Comparison of ENCODE assay signal across 1 cellular context in genomic region chr7:6015917-6016652, GRCh38.
A peak's percentile ranks its signal among the peaks of the same experiment; 100 is the strongest.
TF ChIP-seq lines count a peak whose summit lies in the region.

No MANE protein-coding gene starts in this region.

TF ChIP-seq in K562, 482 proteins besides CTCF, POLR2A, EP300 and RAD21 (continued from another document and continues in another):
- TF ChIP-seq IRF9 (tag; IDR thresholded peaks at IDR 0.05) (peak; percentile 68), MAFG (tag; conservative IDR thresholded peaks at IDR 0.05) (no peak), RNF2 (IDR thresholded peaks at IDR 0.05) (no peak), CGGBP1 (CRISPR knock-in tag; IDR thresholded peaks at IDR 0.05) (no peak), ADNP (tag; IDR thresholded peaks at IDR 0.05) (no peak), NELFE (IDR thresholded peaks at IDR 0.05; ENCODE audit: insufficient read depth, insufficient read length) (no peak), SNRNP70 (optimal IDR thresholded peaks at IDR 0.05; ENCODE audit: low read depth, low read length) (no peak), TBL1XR1 (IDR thresholded peaks at IDR 0.05; ENCODE audit: low read length in 2 of 2) (no peak), NCOA6 (IDR thresholded peaks at IDR 0.05) (no peak), ETS1 (conservative IDR thresholded peaks at IDR 0.05; ENCODE audit: control insufficient read depth, low read depth, low read length) (no peak), ZBTB40 (IDR thresholded peaks at IDR 0.05) (no peak), ZBTB40 (CRISPR knock-in tag; IDR thresholded peaks at IDR 0.05) (no peak), PHF8 (IDR thresholded peaks at IDR 0.05; ENCODE audit: borderline replicate concordance, low read length) (no peak), SRSF9 (IDR thresholded peaks at IDR 0.05; ENCODE audit: borderline replicate concordance, low read depth, low read length) (no peak), CC2D1A (IDR thresholded peaks at IDR 0.05) (no peak), ZNF316 (IDR thresholded peaks at IDR 0.05) (no peak), ETV5 (CRISPR knock-in tag; IDR thresholded peaks at IDR 0.05; ENCODE audit: low read depth) (no peak), MXD1 (CRISPR knock-in tag; IDR thresholded peaks at IDR 0.05; ENCODE audit: borderline replicate concordance, poor library complexity, severe bottlenecking) (peak; percentile 6), RBFOX2 (IDR thresholded peaks at IDR 0.05; ENCODE audit: low read depth, low read length) (peak; percentile 42; the same call in 1 of the 2 replicates), ZNF717 (CRISPR knock-in tag; IDR thresholded peaks at IDR 0.05) (no peak), ZNF311 (CRISPR knock-in tag; IDR thresholded peaks at IDR 0.05) (0 out of 2 replicates have a peak, but pooled peaks have one; percentile 9), NR2C1 (IDR thresholded peaks at IDR 0.05) (no peak), NR2C1 (tag; IDR thresholded peaks at IDR 0.05) (peak; percentile 62; the same call in 1 of the 2 replicates), FOS (IDR thresholded peaks at IDR 0.05; ENCODE audit: extremely low read depth, insufficient read length) (no peak), ZNF41 (CRISPR knock-in tag; conservative IDR thresholded peaks at IDR 0.05) (peak; percentile 68), E4F1 (CRISPR knock-in tag; IDR thresholded peaks at IDR 0.05; ENCODE audit: borderline replicate concordance) (no peak), ZNF79 (CRISPR knock-in tag; IDR thresholded peaks at IDR 0.05; ENCODE audit: low read depth) (0 out of 2 replicates have a peak, but pooled peaks have one; percentile 2), HIVEP1 (CRISPR knock-in tag; IDR thresholded peaks at IDR 0.05) (no peak), IRF1 (CRISPR knock-in tag; IDR thresholded peaks at IDR 0.05; ENCODE audit: borderline replicate concordance) (no peak), CAMTA2 (CRISPR knock-in tag; conservative IDR thresholded peaks at IDR 0.05) (no peak), ZNF143 (CRISPR knock-in tag; IDR thresholded peaks at IDR 0.05) (no peak), PTRF (tag; IDR thresholded peaks at IDR 0.05) (peak; percentile 65), ZNF75A (CRISPR knock-in tag; IDR thresholded peaks at IDR 0.05) (no peak), PHB2 (IDR thresholded peaks at IDR 0.05; ENCODE audit: low read depth) (no peak), ELF2 (CRISPR knock-in tag; IDR thresholded peaks at IDR 0.05) (no peak), TCF7L2 (IDR thresholded peaks at IDR 0.05; ENCODE audit: low read depth, low read length) (no peak), MLLT1 (IDR thresholded peaks at IDR 0.05) (no peak), HINFP (tag; conservative IDR thresholded peaks at IDR 0.05; ENCODE audit: low read depth) (peak; percentile 43), TOE1 (IDR thresholded peaks at IDR 0.05; ENCODE audit: borderline replicate concordance) (no peak; the same call in 1 of the 2 replicates), TOE1 (CRISPR knock-in tag; IDR thresholded peaks at IDR 0.05; ENCODE audit: borderline replicate concordance, low read depth) (no peak), BACH1 (tag; IDR thresholded peaks at IDR 0.05) (peak; percentile 87), NR4A1 (CRISPR knock-in tag; IDR thresholded peaks at IDR 0.05) (no peak), NR4A1 (tag; IDR thresholded peaks at IDR 0.05) (peak; percentile 90; the same call in 1 of the 2 replicates), TCFL5 (CRISPR knock-in tag; conservative IDR thresholded peaks at IDR 0.05) (no peak), SPI1 (IDR thresholded peaks at IDR 0.05; ENCODE audit: borderline replicate concordance, low read depth, low read length) (no peak), SRSF1 (IDR thresholded peaks at IDR 0.05; ENCODE audit: low read depth, low read length) (no peak), E2F6 (IDR thresholded peaks at IDR 0.05; ENCODE audit: borderline replicate concordance in 1 of 2, extremely low read depth in 1 of 2, insufficient read depth in 1 of 2, insufficient read length in 1 of 2, low read depth in 1 of 2, low read length in 1 of 2, poor library complexity in 1 of 2, severe bottlenecking in 1 of 2) (no peak), FOXJ3 (CRISPR knock-in tag; IDR thresholded peaks at IDR 0.05) (no peak), ZNF354B (CRISPR knock-in tag; IDR thresholded peaks at IDR 0.05) (no peak), ZNF785 (CRISPR knock-in tag; IDR thresholded peaks at IDR 0.05) (no peak), PHTF2 (CRISPR knock-in tag; IDR thresholded peaks at IDR 0.05) (no peak), KLF1 (tag; IDR thresholded peaks at IDR 0.05) (no peak), FOXK1 (CRISPR knock-in tag; IDR thresholded peaks at IDR 0.05; ENCODE audit: borderline replicate concordance) (no peak)
